Comparison of ENCODE assay signal across 15 cellular contexts in genomic region chr14:91364524-91365270, GRCh38. TPM values are rescaled to one million over a fixed set of nuclear protein-coding genes. Genes with fewer than 3 reads are reported as not detected.
DNase-seq lines count a peak whose midpoint lies in the region; ATAC-seq, FAIRE-seq and TF ChIP-seq lines count a peak whose summit lies in the region.
"Had no signal": no experiment of that assay in that cellular context is flagged by ENCODE, and none has a peak within 500 bp of the region (broad histone marks: within the 10 kb centered on the region; RNA-seq: fewer than 3 reads in every experiment).

No MANE protein-coding gene starts in this region.

- in situ Hi-C loops in HepG2 (cut with HindIII; ENCODE audit: extremely low pct_ligation_motif_present, low pct_unique_long_range_greater_than_20kb): no loop called here

- no peaks in the 10 kb centered on the region for H3K9me2 ChIP-seq in OCI-LY7 (ENCODE audit: insufficient read depth, low read length)

- H3K4me3 ChIP-seq in HepG2 (replicated peaks in 1 of 3; ENCODE audit: insufficient read depth in 1 of 3, low read depth in 2 of 3, low read length in 3 of 3) (no peak overlapping the region), right lobe of liver (no peak overlapping the region), OCI-LY7 (ENCODE audit: low read depth, low read length, poor library complexity, severe bottlenecking) (peak overlapping the region; percentile 47), thymus (ENCODE audit: low read length) (no peak overlapping the region)
- no peak overlapping the region for H3K4me3 ChIP-seq in effector memory CD4-positive, alpha-beta T cell (ENCODE audit: insufficient read depth, low read depth, low read length, poor library complexity, severe bottlenecking)
- H3K4me3 ChIP-seq: ascending aorta had no signal

- BruUV-seq in HepG2 (replicated peaks; lab: Mats Ljungman, UMichigan) (no TSS peak), OCI-LY7 (replicated peaks; lab: Mats Ljungman, UMichigan) (no TSS peak)

- no peak for TF ChIP-seq RAD21 in HepG2 (CRISPR knock-in tag; IDR thresholded peaks at IDR 0.05)

- H3K4me1 ChIP-seq in HepG2 (ENCODE audit: insufficient read depth, low read length): peaks cover 49% of the 10 kb centered on the region
- H3K4me1 ChIP-seq in right lobe of liver: peaks cover 0 to 7% (median 0%) of the 10 kb centered on the region in 4 donors
- H3K4me1 ChIP-seq in OCI-LY7 (ENCODE audit: insufficient read depth, low read length, poor library complexity, severe bottlenecking): peaks cover 100% of the 10 kb centered on the region
- peaks cover 57% of the 10 kb centered on the region for H3K4me1 ChIP-seq in effector memory CD4-positive, alpha-beta T cell (ENCODE audit: control insufficient read depth, insufficient read depth, low read length, poor library complexity, severe bottlenecking)
- H3K4me1 ChIP-seq in thymus (ENCODE audit: control insufficient read depth, insufficient read depth, low read length): peaks cover 19% of the 10 kb centered on the region
- H3K4me1 ChIP-seq: ascending aorta had no signal

- DNase-seq in HepG2 (ENCODE audit: low spot score) (peak; percentile 13), right lobe of liver (no peak), OCI-LY7 (ENCODE audit: low spot score) (no peak), pons (ENCODE audit: low spot score) (no peak)
- DNase-seq in effector memory CD4-positive, alpha-beta T cell: no peak
- no peak for DNase-seq in stimulated activated CD8-positive, alpha-beta memory T cell treated with anti-CD3 and anti-CD28 coated beads, Interleukin-4, amount 100 ng/mL, for 48 hours
- DNase-seq: EL, foreskin melanocyte, HCEC 1CT, NCI-H1048, NCI-H524 treated with DMSO at 0.1 percent for 48 hours had no signal

- no peak for TF ChIP-seq CTCF in HepG2 (CRISPR knock-in tag; IDR thresholded peaks at IDR 0.05)
- TF ChIP-seq CTCF in right lobe of liver (IDR thresholded peaks at IDR 0.05): no peak
- TF ChIP-seq CTCF in OCI-LY7 (conservative IDR thresholded peaks at IDR 0.05; ENCODE audit: low read length): no peak; the same call in 1 of the 2 replicates

- TF ChIP-seq POLR2A in HepG2 (IDR thresholded peaks at IDR 0.05; ENCODE audit: insufficient read depth in 1 of 2, low read depth in 2 of 2, low read length in 2 of 2): no peak
- no peak for TF ChIP-seq POLR2A in right lobe of liver (IDR thresholded peaks at IDR 0.05)

- ATAC-seq in HepG2: peak; percentile 21; the same call in 2 of the 3 replicates
- no peak for ATAC-seq in right lobe of liver
- ATAC-seq in HG02981 (IDR thresholded peaks at IDR 0.05; ENCODE audit: unreplicated experiment): no peak
- ATAC-seq: Right ventricle myocardium inferior had no signal

- H3K4me2 ChIP-seq in HepG2 (ENCODE audit: low read depth, low read length) (no peak overlapping the region), OCI-LY7 (ENCODE audit: low read length) (peak overlapping the region; percentile 87)

- H3K36me3 ChIP-seq in HepG2 (replicated peaks in 1 of 2; ENCODE audit: control insufficient read depth in 1 of 2, insufficient read depth in 2 of 2, low read length in 2 of 2) (no peaks in the 10 kb centered on the region), right lobe of liver (no peaks in the 10 kb centered on the region), OCI-LY7 (ENCODE audit: insufficient read depth, low read length) (peaks cover 20% of the 10 kb centered on the region), thymus (ENCODE audit: control insufficient read depth, insufficient read depth) (peaks cover under 1% of the 10 kb centered on the region)
- peaks cover 4% of the 10 kb centered on the region for H3K36me3 ChIP-seq in effector memory CD4-positive, alpha-beta T cell (ENCODE audit: control insufficient read depth, insufficient read depth, low read length)
- H3K36me3 ChIP-seq: ascending aorta had no signal

- TF ChIP-seq EP300 in HepG2 (IDR thresholded peaks at IDR 0.05; ENCODE audit: low read depth in 2 of 2, low read length in 2 of 2) (no peak), HepG2 (CRISPR knock-in tag; IDR thresholded peaks at IDR 0.05; ENCODE audit: borderline replicate concordance) (no peak)

- H3K27me3 ChIP-seq in HepG2 (ENCODE audit: control insufficient read depth in 1 of 2, insufficient read depth in 2 of 2, low read length in 2 of 2) (no peaks in the 10 kb centered on the region), right lobe of liver (no peaks in the 10 kb centered on the region), thymus (ENCODE audit: control insufficient read depth, insufficient read depth) (no peaks in the 10 kb centered on the region)
- H3K27me3 ChIP-seq in effector memory CD4-positive, alpha-beta T cell (replicated peaks; ENCODE audit: control insufficient read depth, insufficient read depth, low read length, poor library complexity, severe bottlenecking): no peaks in the 10 kb centered on the region
- H3K27me3 ChIP-seq: ascending aorta had no signal

- H4K20me1 ChIP-seq in HepG2 (ENCODE audit: insufficient read depth, low read length) (no peaks in the 10 kb centered on the region), OCI-LY7 (ENCODE audit: insufficient read depth, low read length) (no peaks in the 10 kb centered on the region)

- WGBS in HepG2 (ENCODE audit: low lambda C conversion rate): 72% methylated on average over 5 of the region's 13 CpGs
- 73% methylated on average over 4 of the region's 13 CpGs for WGBS in right lobe of liver (ENCODE audit: insufficient coverage, low coverage, low lambda C conversion rate, missing lambda C conversion rate)
- 79% methylated on average over 13 of the region's 13 CpGs for WGBS in thymus

- POLR2A ChIA-PET in HepG2 (lab: Yijun Ruan, JAX): no interaction called here
- POLR2A ChIA-PET in OCI-LY7 (lab: Charles Lee): interaction anchor here (1.2 to 18.1 kb wide), 6 partner anchors 9 to 53 kb away, joined by 3 to 311 read pairs (median 6); partner anchors contain the start of gene CCDC88C

- H3K27ac ChIP-seq in HepG2 (ENCODE audit: extremely low read length, insufficient read depth, low read length) (no peak overlapping the region), right lobe of liver (no peak overlapping the region), OCI-LY7 (ENCODE audit: low read depth, low read length, poor library complexity, severe bottlenecking) (peak overlapping the region; percentile 94), thymus (ENCODE audit: low read depth) (peak overlapping the region; percentile 61)
- H3K27ac ChIP-seq in effector memory CD4-positive, alpha-beta T cell (ENCODE audit: insufficient read depth, low read length, poor library complexity, severe bottlenecking): peak overlapping the region; percentile 40
- H3K27ac ChIP-seq: ascending aorta had no signal

- H3K9me3 ChIP-seq in HepG2 (ENCODE audit: low read length) (no peaks in the 10 kb centered on the region), right lobe of liver (no peaks in the 10 kb centered on the region), OCI-LY7 (ENCODE audit: low read length) (no peaks in the 10 kb centered on the region), thymus (ENCODE audit: control insufficient read depth) (no peaks in the 10 kb centered on the region)
- H3K9me3 ChIP-seq in effector memory CD4-positive, alpha-beta T cell (ENCODE audit: control insufficient read depth, low read length): no peaks in the 10 kb centered on the region
- H3K9me3 ChIP-seq: ascending aorta had no signal

- H3K9ac ChIP-seq in HepG2 (ENCODE audit: insufficient read depth, low read depth, low read length): no peak overlapping the region

- no peaks in the 10 kb centered on the region for H3K79me2 ChIP-seq in HepG2 (ENCODE audit: insufficient read depth, low read length)
- H3K79me2 ChIP-seq in OCI-LY7 (ENCODE audit: insufficient read depth, low read depth, low read length): peaks cover 94% of the 10 kb centered on the region

- H2AFZ ChIP-seq in HepG2 (ENCODE audit: low read length) (no peak overlapping the region), OCI-LY7 (ENCODE audit: low read length) (no peak overlapping the region)

- intact Hi-C loops in HepG2 (cut with micrococcal nuclease; ENCODE audit: unreplicated experiment): no loop called here
- intact Hi-C loops in right lobe of liver (cut with DNase I): no loop called here
- intact Hi-C loops in OCI-LY7 (cut with micrococcal nuclease; ENCODE audit: unreplicated experiment): loop anchor here (1.0 to 2.0 kb wide), 2 partner anchors 8 to 52 kb away; partner anchors contain the start of gene CCDC88C

- FAIRE-seq in HepG2 (lab: Jason Lieb, UNC): no peak

- CTCF ChIA-PET in HepG2 (lab: Yijun Ruan, JAX; ENCODE audit: low intra/inter-chr PET ratio, low total read pairs) (no interaction called here), OCI-LY7 (lab: Charles Lee; ENCODE audit: unreplicated experiment) (interaction anchor here (0.8 to 1.1 kb wide), 5 partner anchors 9 to 34 kb away, joined by 3 to 6 read pairs (median 4); no protein-coding TSS in a partner anchor)

TF ChIP-seq in HepG2, 621 proteins besides CTCF, POLR2A, EP300 and RAD21 (continues in another document):
- no peak for TF ChIP-seq NFIB (CRISPR knock-in tag; IDR thresholded peaks at IDR 0.05; ENCODE audit: borderline replicate concordance)
- 0 out of 2 replicates have a peak, but pooled peaks have one; percentile 10 for TF ChIP-seq SALL1 (CRISPR knock-in tag; IDR thresholded peaks at IDR 0.05)

RNA-seq across cellular contexts. Expression of gene CCDC88C, which starts 52.9 kb away (rescaled TPM):
- total RNA-seq in HepG2 (2016; rRNA removed; fragmentation: Illumina TruSeq; extraction: Trizol) (10.4 and 11.7 TPM in 2 replicates), right lobe of liver (1 to 10 TPM; 1.2 to 5.7 (median 3.1) TPM), OCI-LY7 (2022) (253 and 262 TPM in 2 replicates)
- 7.1 and 8.3 TPM in 2 replicates for total RNA-seq in HepG2 (2016; cell fraction: cytosol; rRNA removed; fragmentation: Illumina TruSeq; extraction: Trizol; ENCODE audit: low read depth)
- 7.7 and 11.4 TPM in 2 replicates for total RNA-seq in HepG2 (2016; cell fraction: insoluble cytoplasmic fraction; rRNA removed; fragmentation: Illumina TruSeq; extraction: Trizol)
- total RNA-seq in HepG2 (2016; cell fraction: membrane; rRNA removed; fragmentation: Illumina TruSeq; extraction: Trizol): 8.7 and 9.6 TPM in 2 replicates
- 17.4 and 18.0 TPM in 2 replicates for total RNA-seq in HepG2 (2016; cell fraction: nucleus; rRNA removed; fragmentation: Illumina TruSeq; extraction: Trizol)
- polyA plus RNA-seq in HepG2 (2011; rRNA removed) (3.6 and 4.3 TPM in 2 replicates), thymus (47.4 TPM)
- 2.3 and 3.2 TPM in 2 replicates for polyA plus RNA-seq in HepG2 (2011; cell fraction: cytosol; rRNA removed)
- 11.4 and 12.1 TPM in 2 replicates for polyA plus RNA-seq in HepG2 (2011; cell fraction: nucleus; rRNA removed)
- 3.7 and 5.3 TPM in 2 replicates for polyA plus RNA-seq in HepG2 (2012)
- 5.2 and 5.3 TPM in 2 replicates for polyA plus RNA-seq in HepG2 (2016; cell fraction: cytosol; fragmentation: Illumina TruSeq; extraction: Trizol; ENCODE audit: low read depth)
- polyA plus RNA-seq in HepG2 (2016; cell fraction: insoluble cytoplasmic fraction; fragmentation: Illumina TruSeq; extraction: Trizol; ENCODE audit: low read depth): 8.0 and 9.8 TPM in 2 replicates
- 5.3 and 5.8 TPM in 2 replicates for polyA plus RNA-seq in HepG2 (2016; cell fraction: membrane; fragmentation: Illumina TruSeq; extraction: Trizol; ENCODE audit: low read depth)
- 18.1 and 18.5 TPM in 2 replicates for polyA plus RNA-seq in HepG2 (2016; cell fraction: nucleus; fragmentation: Illumina TruSeq; extraction: Trizol; ENCODE audit: insufficient read depth, low read depth)
- 12.3 and 15.2 TPM in 2 replicates for polyA minus RNA-seq in HepG2 (2011; rRNA and poly(A)+ RNA removed; ENCODE audit: low replicate concordance)
- 4.3 and 4.5 TPM in 2 replicates for polyA minus RNA-seq in HepG2 (2011; cell fraction: cytosol; rRNA and poly(A)+ RNA removed)
- 14.3 and 24.1 TPM in 2 replicates for polyA minus RNA-seq in HepG2 (2011; cell fraction: nucleus; rRNA and poly(A)+ RNA removed)
- total RNA-seq in OCI-LY7 (2014; rRNA removed; shearing (Covaris generic)): 89.3 and 137 TPM in 2 replicates

Comparison
In these comparisons a context has a peak if more than half of its experiments do, and no peak if none do; other contexts are left out.
1. H3K27ac ChIP-seq: peak in OCI-LY7 (single experiment), effector memory CD4-positive, alpha-beta T cell (single experiment) and thymus (single experiment); none in HepG2 (single experiment) and right lobe of liver (0 of 3).
2. RNA of gene CCDC88C, which starts 52.9 kb away (total RNA-seq): 89.3 to 262 TPM in OCI-LY7; 7.1 to 18.0 TPM in HepG2 and 1.2 to 5.7 TPM in right lobe of liver; every median in the first group is over 4 times any median in the second.